Comparison of ENCODE assay signal across 9 cellular contexts in the genomic region with DNA sequence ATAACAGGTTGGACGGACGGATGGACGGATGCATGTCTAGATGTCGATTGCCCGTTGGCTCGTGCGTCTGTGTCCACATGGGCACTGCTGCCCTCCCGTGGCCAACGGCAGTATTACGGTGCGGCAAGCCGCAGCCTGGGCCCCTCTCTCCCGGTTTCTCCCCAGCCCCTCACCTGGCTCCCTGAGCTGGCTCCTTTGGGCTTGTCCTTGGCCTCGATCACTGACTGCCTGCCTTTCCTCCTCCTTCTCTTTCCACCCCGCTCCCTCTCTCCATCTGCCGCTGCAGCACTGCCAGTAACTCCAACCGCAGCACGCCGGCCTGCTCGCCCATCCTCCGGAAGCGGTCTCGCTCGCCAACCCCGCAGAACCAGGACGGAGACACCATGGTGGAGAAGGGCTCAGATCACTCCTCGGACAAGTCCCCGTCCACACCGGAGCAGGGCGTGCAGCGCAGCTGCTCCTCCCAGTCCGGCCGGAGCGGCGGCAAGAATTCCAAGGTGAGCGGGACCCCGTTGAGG.
DNase-seq lines count a peak whose midpoint lies in the region; ATAC-seq and TF ChIP-seq lines count a peak whose summit lies in the region.
"Had no signal": no experiment of that assay in that cellular context is flagged by ENCODE, and none has a peak within 500 bp of the region (broad histone marks: within the 10 kb centered on the region; RNA-seq: fewer than 3 reads in every experiment).

No MANE protein-coding gene starts in this region.

- H3K36me3 ChIP-seq in naive thymus-derived CD4-positive, alpha-beta T cell (ENCODE audit: control insufficient read depth in 2 of 3, insufficient read depth in 3 of 3, low read length in 3 of 3), result no peaks in the 10 kb centered on the region

- H3K27me3 ChIP-seq in naive thymus-derived CD4-positive, alpha-beta T cell (ENCODE audit: control insufficient read depth in 2 of 2, insufficient read depth in 2 of 2, low read length in 2 of 2), result no peaks in the 10 kb centered on the region

- H3K4me3 Mint-ChIP-seq in activated T-cell treated with anti-CD3 and anti-CD28 coated beads, Interleukin-2, amount 50 U/mL, for 24 hours, result no peak overlapping the region
- peak overlapping the region in 8 of 10 donors; percentile 0 to 77 (median 66) for H3K4me3 Mint-ChIP-seq in naive thymus-derived CD4-positive, alpha-beta T cell
- no peak overlapping the region for H3K4me3 Mint-ChIP-seq in stimulated activated naive B cell treated with anti-CD40 and anti-IgM and Interleukin-4, amounts not matched to agents 10 μg/mL and 1 μg/mL and 100 μg/mL, for 72 hours

- intact Hi-C loops in naive thymus-derived CD4-positive, alpha-beta T cell (cut with micrococcal nuclease), result loop anchor here (1.0 to 5.0 kb wide), 5 partner anchors 66 to 276 kb away; no protein-coding TSS in a partner anchor

- peak; percentile 83 for TF ChIP-seq CTCF in epithelial cell of proximal tubule (conservative IDR thresholded peaks at IDR 0.05; ENCODE audit: low read depth, low read length)

- H3K27ac ChIP-seq in naive thymus-derived CD4-positive, alpha-beta T cell (ENCODE audit: low read depth, low read length), result no peak overlapping the region
- H3K27ac ChIP-seq: skin epidermis had no signal

- peaks cover 0 to 4% of the 10 kb centered on the region in 2 donors for H3K4me1 ChIP-seq in naive thymus-derived CD4-positive, alpha-beta T cell (ENCODE audit: control insufficient read depth in 2 of 2, insufficient read depth in 2 of 2, low read length in 2 of 2)

- peak; percentile 54 for ATAC-seq in HG03039 (IDR thresholded peaks at IDR 0.05; ENCODE audit: unreplicated experiment)
- peak; percentile 69 for ATAC-seq in naive thymus-derived CD4-positive, alpha-beta T cell
- ATAC-seq in stimulated activated naive B cell treated with anti-CD40 and anti-IgM and Interleukin-4, amounts not matched to agents 10 μg/mL and 1 μg/mL and 100 μg/mL, for 72 hours (replicated peaks), result peak; percentile 58 to 63

- CTCF ChIA-PET in naive thymus-derived CD4-positive, alpha-beta T cell (lab: Charles Lee), result interaction anchor here (0.9 to 1.4 kb wide), 5 partner anchors 9 to 170 kb away, joined by 3 to 4 read pairs (median 4); no protein-coding TSS in a partner anchor

- no peaks in the 10 kb centered on the region for H3K9me3 ChIP-seq in naive thymus-derived CD4-positive, alpha-beta T cell (ENCODE audit: control insufficient read depth in 2 of 3, low read length in 3 of 3)

- H3K4me3 ChIP-seq in epithelial cell of proximal tubule (ENCODE audit: low read depth, low read length), result no peak overlapping the region
- H3K4me3 ChIP-seq in naive thymus-derived CD4-positive, alpha-beta T cell (ENCODE audit: low read length), result peak overlapping the region; percentile 22
- H3K4me3 ChIP-seq: skin epidermis had no signal

- H3K9me3 Mint-ChIP-seq in activated T-cell treated with anti-CD3 and anti-CD28 coated beads, Interleukin-2, amount 50 U/mL, for 24 hours, result no peaks in the 10 kb centered on the region
- H3K9me3 Mint-ChIP-seq in naive thymus-derived CD4-positive, alpha-beta T cell, result peaks cover 0 to 1% (median 0%) of the 10 kb centered on the region in 11 donors
- no peaks in the 10 kb centered on the region for H3K9me3 Mint-ChIP-seq in stimulated activated naive B cell treated with anti-CD40 and anti-IgM and Interleukin-4, amounts not matched to agents 10 μg/mL and 1 μg/mL and 100 μg/mL, for 72 hours

- DNase-seq in NOMO-1 (lab: John Stamatoyannopoulos, UW; ENCODE audit: unreplicated experiment in 2 of 2), result peak; percentile 4 to 13
- DNase-seq in NOMO-1 treated with dmso at 0.1 percent for 144 hours (lab: John Stamatoyannopoulos, UW; ENCODE audit: unreplicated experiment), result no peak
- peak; percentile 25 for DNase-seq in NOMO-1 treated with DMSO at 0.1 percent for 48 hours (lab: John Stamatoyannopoulos, UW; ENCODE audit: unreplicated experiment)
- peak; percentile 82 for DNase-seq in activated T-cell treated with anti-CD3 and anti-CD28 coated beads, Interleukin-2, amount 50 U/mL, for 24 hours
- DNase-seq in epithelial cell of proximal tubule (ENCODE audit: low read depth), result no peak
- peak in 8 of 9 donors; percentile 31 to 72 (median 41) for DNase-seq in naive thymus-derived CD4-positive, alpha-beta T cell
- peak; percentile 47 for DNase-seq in stimulated activated naive B cell treated with anti-CD40 and anti-IgM and Interleukin-4, amounts not matched to agents 10 μg/mL and 1 μg/mL and 100 μg/mL, for 72 hours

- H3K27me3 Mint-ChIP-seq in activated T-cell treated with anti-CD3 and anti-CD28 coated beads, Interleukin-2, amount 50 U/mL, for 24 hours, result peaks cover 3% of the 10 kb centered on the region
- H3K27me3 Mint-ChIP-seq in naive thymus-derived CD4-positive, alpha-beta T cell, result peaks cover 0 to 4% (median 0%) of the 10 kb centered on the region in 5 donors
- peaks cover 17 to 19% of the 10 kb centered on the region in 2 donors for H3K27me3 Mint-ChIP-seq in stimulated activated naive B cell treated with anti-CD40 and anti-IgM and Interleukin-4, amounts not matched to agents 10 μg/mL and 1 μg/mL and 100 μg/mL, for 72 hours

- peaks cover 19% of the 10 kb centered on the region for H3K4me1 Mint-ChIP-seq in activated T-cell treated with anti-CD3 and anti-CD28 coated beads, Interleukin-2, amount 50 U/mL, for 24 hours (ENCODE audit: low read depth)
- peaks cover 7 to 38% (median 19%) of the 10 kb centered on the region in 7 donors for H3K4me1 Mint-ChIP-seq in naive thymus-derived CD4-positive, alpha-beta T cell
- H3K4me1 Mint-ChIP-seq in stimulated activated naive B cell treated with anti-CD40 and anti-IgM and Interleukin-4, amounts not matched to agents 10 μg/mL and 1 μg/mL and 100 μg/mL, for 72 hours, result peaks cover 6 to 25% of the 10 kb centered on the region in 2 donors

- peaks cover 7% of the 10 kb centered on the region for H3K36me3 Mint-ChIP-seq in activated T-cell treated with anti-CD3 and anti-CD28 coated beads, Interleukin-2, amount 50 U/mL, for 24 hours (ENCODE audit: low read depth)
- peaks cover 0 to 3% (median 0%) of the 10 kb centered on the region in 5 donors for H3K36me3 Mint-ChIP-seq in naive thymus-derived CD4-positive, alpha-beta T cell
- H3K36me3 Mint-ChIP-seq in stimulated activated naive B cell treated with anti-CD40 and anti-IgM and Interleukin-4, amounts not matched to agents 10 μg/mL and 1 μg/mL and 100 μg/mL, for 72 hours, result no peaks in the 10 kb centered on the region

- POLR2A ChIA-PET in naive thymus-derived CD4-positive, alpha-beta T cell (lab: Charles Lee), result no interaction called here

- H3K27ac Mint-ChIP-seq in activated T-cell treated with anti-CD3 and anti-CD28 coated beads, Interleukin-2, amount 50 U/mL, for 24 hours, result no peak overlapping the region
- H3K27ac Mint-ChIP-seq in naive thymus-derived CD4-positive, alpha-beta T cell, result no peak overlapping the region
- no peak overlapping the region for H3K27ac Mint-ChIP-seq in stimulated activated naive B cell treated with anti-CD40 and anti-IgM and Interleukin-4, amounts not matched to agents 10 μg/mL and 1 μg/mL and 100 μg/mL, for 72 hours

Comparison
In these comparisons a context has a peak if more than half of its experiments do, and no peak if none do; other contexts are left out.
1. DNase-seq: peak in NOMO-1 (2 of 2), NOMO-1 treated with DMSO at 0.1 percent for 48 hours (single experiment), activated T-cell treated with anti-CD3 and anti-CD28 coated beads, Interleukin-2, amount 50 U/mL, for 24 hours (single experiment), naive thymus-derived CD4-positive, alpha-beta T cell (8 of 9) and stimulated activated naive B cell treated with anti-CD40 and anti-IgM and Interleukin-4, amounts not matched to agents 10 μg/mL and 1 μg/mL and 100 μg/mL, for 72 hours (single experiment); none in NOMO-1 treated with dmso at 0.1 percent for 144 hours (single experiment) and epithelial cell of proximal tubule (single experiment).
2. H3K4me3 Mint-ChIP-seq: peak in naive thymus-derived CD4-positive, alpha-beta T cell (8 of 10); none in activated T-cell treated with anti-CD3 and anti-CD28 coated beads, Interleukin-2, amount 50 U/mL, for 24 hours (single experiment) and stimulated activated naive B cell treated with anti-CD40 and anti-IgM and Interleukin-4, amounts not matched to agents 10 μg/mL and 1 μg/mL and 100 μg/mL, for 72 hours (0 of 2).
3. Peak in every context shown above with its lines, with median percentiles within 50 percentile points of each other: ATAC-seq.